In genomic region chr10:112359606-112360307, GRCh38 we compare ENCODE assay signal across 24 cellular contexts. TPM values are rescaled to one million over a fixed set of nuclear protein-coding genes. Genes with fewer than 3 reads are reported as not detected.
DNase-seq lines count a peak whose midpoint lies in the region; ATAC-seq, FAIRE-seq and TF ChIP-seq lines count a peak whose summit lies in the region.
"Had no signal": no experiment of that assay in that cellular context is flagged by ENCODE, and none has a peak within 500 bp of the region (broad histone marks: within the 10 kb centered on the region; RNA-seq: fewer than 3 reads in every experiment).

No MANE protein-coding gene starts in this region.

- no peak overlapping the region for H3K4me3 ChIP-seq in right atrium auricular region
- no peak overlapping the region for H3K4me3 ChIP-seq in esophagus muscularis mucosa
- H3K4me3 ChIP-seq in gastrocnemius medialis = no peak overlapping the region
- no peak overlapping the region for H3K4me3 ChIP-seq in uterus
- H3K4me3 ChIP-seq: BLaER1, body of pancreas, ovary had no signal

- H3K4me1 ChIP-seq in right atrium auricular region (peaks cover 0 to 44% of the 10 kb centered on the region in 2 donors), esophagus muscularis mucosa (peaks cover 14 to 36% (median 25%) of the 10 kb centered on the region in 4 donors), gastrocnemius medialis (peaks cover 22 to 30% of the 10 kb centered on the region in 2 donors), uterus (peaks cover 0 to 6% of the 10 kb centered on the region in 2 donors)
- H3K4me1 ChIP-seq: BLaER1, body of pancreas had no signal

- TF ChIP-seq POLR2A in esophagus muscularis mucosa (IDR thresholded peaks at IDR 0.05; ENCODE audit: low read depth) = no peak
- TF ChIP-seq POLR2A in gastrocnemius medialis (IDR thresholded peaks at IDR 0.05) = no peak
- TF ChIP-seq POLR2A in uterus (IDR thresholded peaks at IDR 0.05) = no peak
- TF ChIP-seq POLR2A in H54 (IDR thresholded peaks at IDR 0.05; ENCODE audit: low read depth, low read length) = no peak

- no peaks in the 10 kb centered on the region for H3K36me3 ChIP-seq in right atrium auricular region
- no peaks in the 10 kb centered on the region for H3K36me3 ChIP-seq in esophagus muscularis mucosa
- H3K36me3 ChIP-seq in gastrocnemius medialis = no peaks in the 10 kb centered on the region
- no peaks in the 10 kb centered on the region for H3K36me3 ChIP-seq in uterus
- H3K36me3 ChIP-seq: BLaER1, ovary had no signal

- intact Hi-C loops in left cardiac atrium (cut with DNase I) (no loop called here), esophagus muscularis mucosa (cut with DNase I) (no loop called here), gastrocnemius medialis (cut with DNase I; ENCODE audit: low total_unique reads) (no loop called here), uterus (cut with DNase I; ENCODE audit: low total_unique reads) (no loop called here)

- TF ChIP-seq EP300 in esophagus muscularis mucosa (IDR thresholded peaks at IDR 0.05) = no peak

- in situ Hi-C loops in gastrocnemius medialis (cut with MboI; ENCODE audit: low sequenced_read_pairs in 4 of 4) = no loop called here

- ATAC-seq in left cardiac atrium = no peak
- ATAC-seq in gastrocnemius medialis = no peak
- ATAC-seq: body of pancreas, natural killer cell had no signal

- no peaks in the 10 kb centered on the region for H3K27me3 ChIP-seq in right atrium auricular region
- H3K27me3 ChIP-seq in esophagus muscularis mucosa = peaks cover 0 to 4% (median 0%) of the 10 kb centered on the region in 4 donors
- H3K27me3 ChIP-seq in gastrocnemius medialis = no peaks in the 10 kb centered on the region
- no peaks in the 10 kb centered on the region for H3K27me3 ChIP-seq in uterus
- H3K27me3 ChIP-seq: BLaER1, body of pancreas, ovary had no signal

- peak; percentile 52 for DNase-seq in right atrium auricular region (ENCODE audit: low spot score)
- no peak for DNase-seq in left cardiac atrium
- no peak for DNase-seq in esophagus muscularis mucosa (ENCODE audit: extremely low spot score)
- DNase-seq in gastrocnemius medialis = no peak
- DNase-seq in uterus = no peak
- DNase-seq in NCI-H2227 treated with DMSO at 0.1 percent for 48 hours (lab: John Stamatoyannopoulos, UW) = no peak
- DNase-seq in GDM1 (lab: John Stamatoyannopoulos, UW) = no peak
- DNase-seq in H54 (ENCODE audit: insufficient read length, low spot score) = no peak
- DNase-seq: activated CD4-positive, alpha-beta T cell treated with anti-CD3 and anti-CD28 coated beads, Interleukin-2, amount 50 U/mL, for 4 hours; activated CD8-positive, alpha-beta memory T cell treated with anti-CD3 and anti-CD28 coated beads, Interleukin-2, amount 50 U/mL, for 48 hours; activated naive CD8-positive, alpha-beta T cell treated with anti-CD3 and anti-CD28 coated beads, Interleukin-2, amount 10 ng/mL, durations not matched to agents 7 days and 5 days; body of pancreas; hypothalamus; Karpas-422; mesenchymal stem cell; natural killer cell; NCI-H1048; NCI-H2081 treated with DMSO at 0.1 percent for 48 hours; NCI-H524 treated with DMSO at 0.1 percent for 48 hours; ovary; T-helper 1 cell had no signal

- TF ChIP-seq CTCF in right atrium auricular region (IDR thresholded peaks at IDR 0.05) (no peak), esophagus muscularis mucosa (IDR thresholded peaks at IDR 0.05) (no peak), gastrocnemius medialis (IDR thresholded peaks at IDR 0.05 in 4 of 5, conservative IDR thresholded peaks at IDR 0.05 in 1 of 5) (no peak), uterus (IDR thresholded peaks at IDR 0.05) (no peak)

- 79% methylated on average over 8 of the region's 8 CpGs for WGBS in esophagus muscularis mucosa

- H3K27ac ChIP-seq in right atrium auricular region = peak overlapping the region; percentile 73 to 90
- peak overlapping the region; percentile 33 to 62 (median 56) for H3K27ac ChIP-seq in esophagus muscularis mucosa (replicated peaks in 1 of 4)
- peak overlapping the region; percentile 60 to 75 (median 66) for H3K27ac ChIP-seq in gastrocnemius medialis
- peak overlapping the region; percentile 20 to 54 for H3K27ac ChIP-seq in uterus
- H3K27ac ChIP-seq: BLaER1, ovary had no signal

- no peak for FAIRE-seq in H54 (lab: Jason Lieb, UNC)
- FAIRE-seq: endothelial cell of umbilical vein, islet of Langerhans had no signal

- no peaks in the 10 kb centered on the region for H3K9me3 ChIP-seq in right atrium auricular region
- no peaks in the 10 kb centered on the region for H3K9me3 ChIP-seq in esophagus muscularis mucosa
- H3K9me3 ChIP-seq in gastrocnemius medialis = no peaks in the 10 kb centered on the region
- H3K9me3 ChIP-seq in uterus = no peaks in the 10 kb centered on the region
- H3K9me3 ChIP-seq: BLaER1, body of pancreas, ovary had no signal

RNA-seq across cellular contexts. Expression of gene ACSL5, which starts 14.2 kb away (rescaled TPM):
- 10 to 100 TPM in 1 of 2 donors, 1 to 10 TPM in 1; 9.2 to 12.0 TPM for total RNA-seq in right atrium auricular region
- total RNA-seq in left cardiac atrium = 10 to 100 TPM; 10.5 to 14.4 TPM
- total RNA-seq in esophagus muscularis mucosa = 10 to 100 TPM in 3 of 4 donors, 1 to 10 TPM in 1; 6.2 to 11.2 (median 10.8) TPM
- total RNA-seq in gastrocnemius medialis = 1 to 10 TPM; 2.2 to 4.1 (median 3.1) TPM
- 10 to 100 TPM in 3 of 4 donors, 1 to 10 TPM in 1; 7.4 to 30.6 (median 11.9) TPM for total RNA-seq in uterus
